1 cellular context compared by ENCODE assay signal in the genomic region with DNA sequence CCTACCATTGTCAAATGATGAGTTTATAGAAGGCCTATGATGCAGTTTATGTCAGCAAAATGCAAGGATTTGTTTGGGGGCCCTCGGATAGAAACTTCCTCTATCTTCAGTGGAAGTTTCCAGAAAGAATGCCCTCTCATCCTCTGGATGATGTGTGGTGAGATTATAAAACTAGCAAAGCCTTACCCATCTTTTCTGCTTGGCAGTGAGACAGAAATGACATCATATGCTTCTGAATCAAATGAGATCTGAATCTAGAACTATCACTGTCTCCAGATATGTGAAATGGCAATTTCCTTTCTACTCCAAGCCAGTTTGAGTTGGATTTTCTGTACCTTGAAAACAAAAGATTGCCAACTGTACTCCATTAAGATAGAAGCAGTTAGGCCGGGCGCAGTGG.
A peak's percentile ranks its signal among the peaks of the same experiment; 100 is the strongest.
TF ChIP-seq lines count a peak whose summit lies in the region.

No MANE protein-coding gene starts in this region.

TF ChIP-seq in HEK293, 187 proteins besides CTCF, POLR2A, EP300 and RAD21 (continued from another document):
- TF ChIP-seq, protein P1, sequence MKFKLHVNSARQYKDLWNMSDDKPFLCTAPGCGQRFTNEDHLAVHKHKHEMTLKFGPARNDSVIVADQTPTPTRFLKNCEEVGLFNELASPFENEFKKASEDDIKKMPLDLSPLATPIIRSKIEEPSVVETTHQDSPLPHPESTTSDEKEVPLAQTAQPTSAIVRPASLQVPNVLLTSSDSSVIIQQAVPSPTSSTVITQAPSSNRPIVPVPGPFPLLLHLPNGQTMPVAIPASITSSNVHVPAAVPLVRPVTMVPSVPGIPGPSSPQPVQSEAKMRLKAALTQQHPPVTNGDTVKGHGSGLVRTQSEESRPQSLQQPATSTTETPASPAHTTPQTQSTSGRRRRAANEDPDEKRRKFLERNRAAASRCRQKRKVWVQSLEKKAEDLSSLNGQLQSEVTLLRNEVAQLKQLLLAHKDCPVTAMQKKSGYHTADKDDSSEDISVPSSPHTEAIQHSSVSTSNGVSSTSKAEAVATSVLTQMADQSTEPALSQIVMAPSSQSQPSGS (tag by site-specific recombination; IDR thresholded peaks at IDR 0.05; ENCODE audit: low read depth) = 0 out of 2 replicates have a peak, but pooled peaks have one; percentile 14
